ENCODE assay signal across 1 cellular context in genomic region chr20:5119435-5120188, GRCh38.
A peak's percentile ranks its signal among the peaks of the same experiment; 100 is the strongest.
TF ChIP-seq lines count a peak whose summit lies in the region.

PCNA (minus strand) TSS chr20:5119958; CDS start chr20:5119798, 160 bp downstream.

TF ChIP-seq in HepG2, 621 proteins besides CTCF, POLR2A, EP300 and RAD21 (continued from another document and continues in another):
- TF ChIP-seq ZNF280B (CRISPR knock-in tag; IDR thresholded peaks at IDR 0.05; ENCODE audit: borderline replicate concordance) (peak; percentile 100), KLF9 (CRISPR knock-in tag; IDR thresholded peaks at IDR 0.05; ENCODE audit: low read depth) (peak; percentile 71), ZNF615 (CRISPR knock-in tag; IDR thresholded peaks at IDR 0.05; ENCODE audit: borderline replicate concordance) (peak; percentile 97), ZNF574 (CRISPR knock-in tag; IDR thresholded peaks at IDR 0.05) (peak; percentile 92), TGIF2 (CRISPR knock-in tag; IDR thresholded peaks at IDR 0.05) (peak; percentile 89; the same call in 1 of the 2 replicates), BCL6 (CRISPR knock-in tag; IDR thresholded peaks at IDR 0.05) (peak; percentile 33; the same call in 1 of the 2 replicates), SRSF1 (optimal IDR thresholded peaks at IDR 0.05; ENCODE audit: low read depth, low read length) (peak; percentile 57), ZNF34 (CRISPR knock-in tag; IDR thresholded peaks at IDR 0.05; ENCODE audit: borderline replicate concordance) (peak; percentile 81), ZNF577 (CRISPR knock-in tag; IDR thresholded peaks at IDR 0.05; ENCODE audit: borderline replicate concordance, low read depth) (peak; percentile 67; the same call in 1 of the 2 replicates), ZNF879 (CRISPR knock-in tag; IDR thresholded peaks at IDR 0.05) (peak; percentile 95), KAT2B (IDR thresholded peaks at IDR 0.05; ENCODE audit: borderline replicate concordance, low read depth, low read length) (no peak), ZSCAN21 (CRISPR knock-in tag; IDR thresholded peaks at IDR 0.05; ENCODE audit: borderline replicate concordance) (peak; percentile 76), THAP8 (CRISPR knock-in tag; IDR thresholded peaks at IDR 0.05; ENCODE audit: borderline replicate concordance) (peak; percentile 99; the same call in 1 of the 2 replicates), SRF (IDR thresholded peaks at IDR 0.05; ENCODE audit: low read depth, low read length) (peak; percentile 79), ZC3H4 (CRISPR knock-in tag; IDR thresholded peaks at IDR 0.05; ENCODE audit: borderline replicate concordance) (peak; percentile 84), ATF7 (IDR thresholded peaks at IDR 0.05) (0 out of 2 replicates have a peak, but pooled peaks have one; percentile 11), ATF7 (CRISPR knock-in tag; IDR thresholded peaks at IDR 0.05) (no peak; the same call in 1 of the 2 replicates), SALL2 (CRISPR knock-in tag; IDR thresholded peaks at IDR 0.05) (peak; percentile 92), ZBTB8A (CRISPR knock-in tag; IDR thresholded peaks at IDR 0.05; ENCODE audit: borderline replicate concordance, low read depth) (peak; percentile 95; the same call in 1 of the 2 replicates), ZEB1 (IDR thresholded peaks at IDR 0.05; ENCODE audit: insufficient replicate concordance, low read depth) (peak; percentile 94), THAP11 (CRISPR knock-in tag; IDR thresholded peaks at IDR 0.05) (peak; percentile 85), ZNF766 (CRISPR knock-in tag; IDR thresholded peaks at IDR 0.05; ENCODE audit: borderline replicate concordance) (peak; percentile 99), JUNB (CRISPR knock-in tag; IDR thresholded peaks at IDR 0.05; ENCODE audit: borderline replicate concordance) (no peak), ZNF850 (CRISPR knock-in tag; conservative IDR thresholded peaks at IDR 0.05) (peak; percentile 97; the same call in 1 of the 2 replicates), ZNF549 (CRISPR knock-in tag; IDR thresholded peaks at IDR 0.05) (no peak), ZNF441 (CRISPR knock-in tag; IDR thresholded peaks at IDR 0.05; ENCODE audit: borderline replicate concordance) (peak; percentile 73), PHF5A (CRISPR knock-in tag; IDR thresholded peaks at IDR 0.05; ENCODE audit: low read depth, unreplicated experiment) (peak; percentile 51), MIXL1 (CRISPR knock-in tag; IDR thresholded peaks at IDR 0.05) (peak; percentile 19), NFKBIZ (CRISPR knock-in tag; IDR thresholded peaks at IDR 0.05) (peak; percentile 79), DRAP1 (CRISPR knock-in tag; IDR thresholded peaks at IDR 0.05) (peak; percentile 99), WIZ (CRISPR knock-in tag; IDR thresholded peaks at IDR 0.05) (peak; percentile 99), ZBTB7A (CRISPR knock-in tag; IDR thresholded peaks at IDR 0.05) (peak; percentile 93), ZNF44 (CRISPR knock-in tag; IDR thresholded peaks at IDR 0.05) (peak; percentile 57), NR0B2 (CRISPR knock-in tag; IDR thresholded peaks at IDR 0.05) (peak; percentile 77), POLR2AphosphoS5 (IDR thresholded peaks at IDR 0.05; ENCODE audit: low read depth, low read length) (peak; percentile 99), BRCA1 (CRISPR knock-in tag; IDR thresholded peaks at IDR 0.05) (peak; percentile 97; the same call in 1 of the 2 replicates), MAF1 (CRISPR knock-in tag; IDR thresholded peaks at IDR 0.05; ENCODE audit: borderline replicate concordance) (peak; percentile 94), TEF (CRISPR knock-in tag; IDR thresholded peaks at IDR 0.05) (no peak), TIGD3 (CRISPR knock-in tag; IDR thresholded peaks at IDR 0.05; ENCODE audit: borderline replicate concordance) (peak; percentile 87), RBFOX2 (IDR thresholded peaks at IDR 0.05; ENCODE audit: low read depth, low read length) (peak; percentile 99), ZNF570 (CRISPR knock-in tag; IDR thresholded peaks at IDR 0.05; ENCODE audit: borderline replicate concordance) (peak; percentile 99), ZNF276 (CRISPR knock-in tag; IDR thresholded peaks at IDR 0.05; ENCODE audit: low read depth) (peak; percentile 98), ZHX1 (CRISPR knock-in tag; IDR thresholded peaks at IDR 0.05; ENCODE audit: low read depth) (peak; percentile 90), ZFP62 (CRISPR knock-in tag; IDR thresholded peaks at IDR 0.05) (no peak; the same call in none of the 2 replicates), ZNF710 (CRISPR knock-in tag; IDR thresholded peaks at IDR 0.05; ENCODE audit: borderline replicate concordance) (peak; percentile 65), ZNF225 (CRISPR knock-in tag; IDR thresholded peaks at IDR 0.05) (peak; percentile 89; the same call in 1 of the 2 replicates), MLX (CRISPR knock-in tag; IDR thresholded peaks at IDR 0.05) (peak; percentile 58), ZNF598 (CRISPR knock-in tag; IDR thresholded peaks at IDR 0.05; ENCODE audit: borderline replicate concordance) (peak; percentile 100), ZSCAN30 (CRISPR knock-in tag; IDR thresholded peaks at IDR 0.05) (0 out of 2 replicates have a peak, but pooled peaks have one; percentile 21), RORA (CRISPR knock-in tag; IDR thresholded peaks at IDR 0.05) (peak; percentile 92; the same call in 1 of the 2 replicates), EHMT2 (IDR thresholded peaks at IDR 0.05; ENCODE audit: borderline replicate concordance, low read depth, low read length) (no peak; the same call in 1 of the 2 replicates), FOXO1 (CRISPR knock-in tag; IDR thresholded peaks at IDR 0.05) (peak; percentile 31; the same call in 1 of the 2 replicates), ZNF713 (CRISPR knock-in tag; IDR thresholded peaks at IDR 0.05) (peak; percentile 96), KAT8 (CRISPR knock-in tag; IDR thresholded peaks at IDR 0.05) (peak; percentile 92; the same call in 1 of the 2 replicates), FOXM1 (CRISPR knock-in tag; IDR thresholded peaks at IDR 0.05) (peak; percentile 80; the same call in 1 of the 2 replicates)
